8 cellular contexts compared by ENCODE assay signal in genomic region chr3:41893977-41894376, GRCh38.
A peak's percentile ranks its signal among the peaks of the same experiment; 100 is the strongest.
DNase-seq lines count a peak whose midpoint lies in the region; ATAC-seq and TF ChIP-seq lines count a peak whose summit lies in the region.

No MANE protein-coding gene starts in this region.

- H4K20me1 ChIP-seq in OCI-LY3 (ENCODE audit: insufficient read depth, low read length): no peaks in the 10 kb centered on the region

- H3K36me3 ChIP-seq in OCI-LY3 (replicated peaks; ENCODE audit: low read depth, low read length) (peaks cover 3% of the 10 kb centered on the region), ovary (no peaks in the 10 kb centered on the region)

- no peak overlapping the region for H2AFZ ChIP-seq in OCI-LY3 (ENCODE audit: low read depth, low read length)

- peak; percentile 28 for DNase-seq in AG09309 (ENCODE audit: low read depth)
- DNase-seq in GM10248 (ENCODE audit: extremely low spot score): peak; percentile 23
- peak; percentile 72 for DNase-seq in epithelial cell of esophagus (ENCODE audit: low read depth)
- peak in 1 of 5 donors; percentile 25 for DNase-seq in ovary
- no peak for DNase-seq in NCI-H1436 treated with DMSO at 0.1 percent for 48 hours (lab: John Stamatoyannopoulos, UW)
- no peak for DNase-seq in left ventricle myocardium superior

- no peak overlapping the region for H3K4me3 ChIP-seq in AG09309 (ENCODE audit: control insufficient read depth, low read depth, low read length)
- H3K4me3 ChIP-seq in OCI-LY3 (ENCODE audit: low read length): no peak overlapping the region
- no peak overlapping the region for H3K4me3 ChIP-seq in epithelial cell of esophagus (ENCODE audit: low read length)
- H3K4me3 ChIP-seq in ovary: no peak overlapping the region

- POLR2A ChIA-PET in GM10248 (lab: Yijun Ruan, JAX): no interaction called here

- H3K27ac ChIP-seq in OCI-LY3 (ENCODE audit: low read length) (no peak overlapping the region), ovary (no peak overlapping the region)

- H3K9ac ChIP-seq in OCI-LY3 (ENCODE audit: low read length): no peak overlapping the region

- TF ChIP-seq CTCF in AG09309 (IDR thresholded peaks at IDR 0.05; ENCODE audit: control insufficient read depth, insufficient read depth, low read depth, low read length, missing control alignments) (peak; percentile 36), GM10248 (IDR thresholded peaks at IDR 0.05; ENCODE audit: control extremely low read depth, extremely low read depth, low read depth, missing control alignments) (peak; percentile 28), OCI-LY3 (IDR thresholded peaks at IDR 0.05; ENCODE audit: low read depth, low read length) (peak; percentile 83), epithelial cell of esophagus (IDR thresholded peaks at IDR 0.05; ENCODE audit: insufficient read depth, low read depth, low read length, missing control alignments) (peak; percentile 45), ovary (IDR thresholded peaks at IDR 0.05) (peak in 2 of 3 donors; percentile 19 to 72)

- 9 to 12% (median 10%) methylated on average over 1 of the region's 1 CpG for WGBS in ovary, 3 donors

- H3K4me2 ChIP-seq in OCI-LY3 (ENCODE audit: low read length): no peak overlapping the region

- CTCF ChIA-PET in GM10248 (lab: Yijun Ruan, JAX): interaction anchor here (0.9 to 2.6 kb wide), 4 partner anchors 206 to 336 kb away, joined by 3 to 29 read pairs (median 5); no protein-coding TSS in a partner anchor

- no peaks in the 10 kb centered on the region for H3K79me2 ChIP-seq in OCI-LY3 (ENCODE audit: low read length)

- TF ChIP-seq EP300 in ovary (IDR thresholded peaks at IDR 0.05): no peak

- no peak for ATAC-seq in HG03045 (IDR thresholded peaks at IDR 0.05; ENCODE audit: unreplicated experiment)
- ATAC-seq in left ventricle myocardium superior: no peak

- no peaks in the 10 kb centered on the region; the same call in 1 of the 2 replicates for H3K4me1 ChIP-seq in OCI-LY3 (ENCODE audit: low read length)
- no peaks in the 10 kb centered on the region for H3K4me1 ChIP-seq in ovary (ENCODE audit: insufficient read depth)

- TF ChIP-seq POLR2A in ovary (IDR thresholded peaks at IDR 0.05): no peak

- H3K27me3 ChIP-seq in OCI-LY3 (ENCODE audit: low read depth, low read length) (no peaks in the 10 kb centered on the region), ovary (no peaks in the 10 kb centered on the region)

- intact Hi-C loops in ovary (cut with DNase I): loop anchor here in 3 of 4 donors (5.0 to 10.0 kb wide), 3 partner anchors 203 to 301 kb away; no protein-coding TSS in a partner anchor
- intact Hi-C loops in left ventricle myocardium superior (cut with micrococcal nuclease): loop anchor here (5.0 to 10.0 kb wide), 2 partner anchors 211 to 548 kb away; no protein-coding TSS in a partner anchor

- H3K9me3 ChIP-seq in OCI-LY3 (ENCODE audit: insufficient read depth, low read length): peaks cover 5% of the 10 kb centered on the region; the same call in 1 of the 2 replicates
- H3K9me3 ChIP-seq in ovary: no peaks in the 10 kb centered on the region

Comparison
In these comparisons a context has a peak if more than half of its experiments do, and no peak if none do; other contexts are left out.
1. DNase-seq: peak in AG09309 (single experiment), GM10248 (single experiment) and epithelial cell of esophagus (single experiment); none in NCI-H1436 treated with DMSO at 0.1 percent for 48 hours (single experiment) and left ventricle myocardium superior (single experiment).
2. CTCF ChIP-seq: peak in every context shown above with its lines; median percentile 83 in OCI-LY3; 46 in ovary; 45 in epithelial cell of esophagus; 36 in AG09309; 28 in GM10248.